ENCODE assay signal across 12 cellular contexts in the genomic region with DNA sequence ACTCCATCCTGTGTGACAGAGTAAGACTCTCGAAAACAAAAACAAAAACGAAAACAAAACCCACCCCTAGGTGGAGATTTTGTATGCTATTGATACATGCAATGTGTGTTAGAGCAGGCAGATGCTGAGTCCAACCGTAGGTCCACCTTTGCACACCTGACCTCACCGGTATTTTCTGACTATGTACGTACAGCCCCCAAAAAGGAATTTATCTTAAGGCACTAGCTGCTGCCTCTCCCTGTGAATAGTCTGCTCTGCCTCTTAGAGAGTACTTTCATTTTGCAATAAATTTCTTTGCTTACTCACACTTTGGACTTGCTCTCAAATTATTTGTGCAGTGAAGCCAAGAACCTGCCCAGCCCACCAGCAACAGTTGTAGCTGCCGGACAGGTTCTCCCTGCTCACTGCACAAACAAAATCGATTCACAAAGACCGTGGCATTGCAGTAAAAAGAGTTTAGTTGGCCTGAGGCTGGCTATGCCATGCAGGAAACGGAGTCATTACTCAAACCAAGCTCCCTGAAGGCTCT. TPM values are rescaled to one million over a fixed set of nuclear protein-coding genes. Genes with fewer than 3 reads are reported as not detected.
A peak's percentile ranks its signal among the peaks of the same experiment; 100 is the strongest.
DNase-seq lines count a peak whose midpoint lies in the region; ATAC-seq and TF ChIP-seq lines count a peak whose summit lies in the region.
"Had no signal": no experiment of that assay in that cellular context is flagged by ENCODE, and none has a peak within 500 bp of the region (broad histone marks: within the 10 kb centered on the region; RNA-seq: fewer than 3 reads in every experiment).

No MANE protein-coding gene starts in this region.

- no peak for TF ChIP-seq RAD21 in HCT116 (IDR thresholded peaks at IDR 0.05; ENCODE audit: low read depth)

- H3K27me3 ChIP-seq in HCT116 (ENCODE audit: insufficient read depth, low read length): no peaks in the 10 kb centered on the region
- H3K27me3 ChIP-seq in body of pancreas: no peaks in the 10 kb centered on the region
- H3K27me3 ChIP-seq in right lobe of liver: no peaks in the 10 kb centered on the region
- H3K27me3 ChIP-seq in right atrium auricular region: no peaks in the 10 kb centered on the region
- H3K27me3 ChIP-seq: SJCRH30 had no signal

- intact Hi-C loops in HCT116 (cut with micrococcal nuclease) (loop anchor here (5.0 kb wide), 1 partner anchor 324 kb away; no protein-coding TSS in a partner anchor), body of pancreas (cut with DNase I) (loop anchor here (10.0 kb wide), 1 partner anchor 212 kb away; no protein-coding TSS in a partner anchor), right lobe of liver (cut with DNase I) (loop anchor here in 1 of 2 donors (10.0 kb wide), 1 partner anchor 212 kb away; no protein-coding TSS in a partner anchor)

- no peak overlapping the region for H3K4me2 ChIP-seq in HCT116 (ENCODE audit: low read length)

- peak; percentile 24 for DNase-seq in ACHN
- DNase-seq in HCT116 (ENCODE audit: low read depth, low spot score): no peak
- DNase-seq in body of pancreas: peak; percentile 82 to 93 (median 90)
- peak in 2 of 3 donors; percentile 63 to 70 for DNase-seq in right lobe of liver
- DNase-seq in NCI-H128 (lab: John Stamatoyannopoulos, UW; ENCODE audit: unreplicated experiment): no peak
- DNase-seq in right atrium auricular region (ENCODE audit: low spot score): no peak
- no peak for DNase-seq in activated naive CD8-positive, alpha-beta T cell treated with anti-CD3 and anti-CD28 coated beads for 36 hours
- DNase-seq: CD4-positive, CD25-positive, alpha-beta regulatory T cell; cortex of kidney; SJCRH30; stimulated activated naive CD4-positive, alpha-beta T cell treated with Interleukin-2 at 50 U/mL for 16 hours had no signal

- H3K4me3 Mint-ChIP-seq in activated naive CD8-positive, alpha-beta T cell treated with anti-CD3 and anti-CD28 coated beads for 36 hours: no peak overlapping the region
- H3K4me3 Mint-ChIP-seq: CD4-positive, CD25-positive, alpha-beta regulatory T cell had no signal

- H3K9me2 ChIP-seq in HCT116 (ENCODE audit: insufficient read depth): no peaks in the 10 kb centered on the region

- H3K4me1 Mint-ChIP-seq in activated naive CD8-positive, alpha-beta T cell treated with anti-CD3 and anti-CD28 coated beads for 36 hours: peaks cover 13% of the 10 kb centered on the region

- no peak overlapping the region; the same call in 1 of the 2 replicates for H3K27ac ChIP-seq in HCT116 (ENCODE audit: low read depth, low read length)
- peak overlapping the region; percentile 78 to 94 (median 88) for H3K27ac ChIP-seq in body of pancreas
- H3K27ac ChIP-seq in right lobe of liver: peak overlapping the region; percentile 45 to 67 (median 48)
- no peak overlapping the region for H3K27ac ChIP-seq in right atrium auricular region
- H3K27ac ChIP-seq: SJCRH30 had no signal

- POLR2A ChIA-PET in HCT116 (lab: Charles Lee): no interaction called here

- RAD21 ChIA-PET in HCT116 (lab: Charles Lee; ENCODE audit: low non-redundant PET in 1 of 2, low total read pairs in 2 of 2, uncharacterized antibody in 2 of 2, unreplicated experiment in 2 of 2): interaction anchor here in 1 of 2 experiments (0.7 kb wide), 1 partner anchor 66 kb away, joined by 3 read pairs; no protein-coding TSS in a partner anchor

- in situ Hi-C loops in ACHN (cut with HindIII; ENCODE audit: low pct_ligation_motif_present, low pct_unique_long_range_greater_than_20kb, low sequenced_read_pairs): no loop called here

- peaks cover 4% of the 10 kb centered on the region for H3K36me3 Mint-ChIP-seq in activated naive CD8-positive, alpha-beta T cell treated with anti-CD3 and anti-CD28 coated beads for 36 hours
- H3K36me3 Mint-ChIP-seq: CD4-positive, CD25-positive, alpha-beta regulatory T cell had no signal

- WGBS in body of pancreas, 2 donors: 13 to 16% methylated on average over 9 of the region's 9 CpGs
- WGBS in right lobe of liver (ENCODE audit: insufficient coverage, low coverage, low lambda C conversion rate, missing lambda C conversion rate): 21% methylated on average over 8 of the region's 9 CpGs

- H3K4me3 ChIP-seq in HCT116 (replicated peaks in 1 of 2; ENCODE audit: low read depth in 1 of 2, low read length in 2 of 2) (no peak overlapping the region), body of pancreas (no peak overlapping the region), right lobe of liver (peak overlapping the region; percentile 2 to 41 (median 40)), right atrium auricular region (no peak overlapping the region)
- H3K4me3 ChIP-seq: SJCRH30 had no signal

- H3K79me2 ChIP-seq in HCT116 (ENCODE audit: insufficient read depth, low read length): peaks cover 17% of the 10 kb centered on the region

- no peak overlapping the region for H3K27ac Mint-ChIP-seq in activated naive CD8-positive, alpha-beta T cell treated with anti-CD3 and anti-CD28 coated beads for 36 hours
- H3K27ac Mint-ChIP-seq: CD4-positive, CD25-positive, alpha-beta regulatory T cell had no signal

- ATAC-seq in HCT116 (no peak), body of pancreas (peak; percentile 63), right lobe of liver (peak; percentile 3 to 21 (median 9)), GM19463 (IDR thresholded peaks at IDR 0.05; ENCODE audit: unreplicated experiment) (no peak)

- no peaks in the 10 kb centered on the region for H3K9me3 Mint-ChIP-seq in activated naive CD8-positive, alpha-beta T cell treated with anti-CD3 and anti-CD28 coated beads for 36 hours
- H3K9me3 Mint-ChIP-seq: CD4-positive, CD25-positive, alpha-beta regulatory T cell had no signal

- TF ChIP-seq CTCF in HCT116 (IDR thresholded peaks at IDR 0.05 in 2 of 3, conservative IDR thresholded peaks at IDR 0.05 in 1 of 3; ENCODE audit: borderline replicate concordance in 1 of 3, insufficient read depth in 1 of 3, low read depth in 2 of 3, low read length in 2 of 3) (no peak; a peak in 1 of 6 replicates), body of pancreas (IDR thresholded peaks at IDR 0.05) (peak in 4 of 7 experiments; percentile 37 to 51 (median 40)), right lobe of liver (IDR thresholded peaks at IDR 0.05) (peak in 2 of 4 donors; percentile 15 to 29), right atrium auricular region (IDR thresholded peaks at IDR 0.05) (no peak)

- H3K4me1 ChIP-seq in HCT116 (ENCODE audit: control insufficient read depth in 1 of 2, insufficient read depth in 2 of 2, low read length in 2 of 2) (peaks cover 12 to 23% of the 10 kb centered on the region in 2 experiments; a peak in 3 of 4 replicates), body of pancreas (peaks cover 35% of the 10 kb centered on the region), right lobe of liver (peaks cover 0 to 13% (median 7%) of the 10 kb centered on the region in 4 donors), right atrium auricular region (peaks cover 0 to 13% of the 10 kb centered on the region in 2 donors)
- H3K4me1 ChIP-seq: SJCRH30 had no signal

- H3K36me3 ChIP-seq in HCT116 (ENCODE audit: control insufficient read depth in 1 of 2, insufficient read depth in 2 of 2, low read length in 2 of 2): no peaks in the 10 kb centered on the region
- no peaks in the 10 kb centered on the region for H3K36me3 ChIP-seq in body of pancreas (replicated peaks in 1 of 2; ENCODE audit: insufficient read depth in 1 of 2, low read depth in 2 of 2)
- no peaks in the 10 kb centered on the region for H3K36me3 ChIP-seq in right lobe of liver
- no peaks in the 10 kb centered on the region for H3K36me3 ChIP-seq in right atrium auricular region
- H3K36me3 ChIP-seq: SJCRH30 had no signal

- no peaks in the 10 kb centered on the region for H4K20me1 ChIP-seq in HCT116 (ENCODE audit: insufficient read depth)

- BruUV-seq in HCT116 (replicated peaks; lab: Mats Ljungman, UMichigan): no TSS peak

- CTCF ChIA-PET in HCT116 (lab: Charles Lee): interaction anchor here (1.1 to 1.8 kb wide), 2 partner anchors 17 to 176 kb away, joined by 3 to 4 read pairs; no protein-coding TSS in a partner anchor

- H3K9me3 ChIP-seq in HCT116 (ENCODE audit: control insufficient read depth in 1 of 2, insufficient read depth in 1 of 2, low read depth in 1 of 2, low read length in 2 of 2) (no peaks in the 10 kb centered on the region), body of pancreas (no peaks in the 10 kb centered on the region), right lobe of liver (no peaks in the 10 kb centered on the region), right atrium auricular region (no peaks in the 10 kb centered on the region)
- H3K9me3 ChIP-seq: SJCRH30 had no signal

- H3K9ac ChIP-seq in HCT116 (ENCODE audit: low read length): no peak overlapping the region

- no peaks in the 10 kb centered on the region for H3K27me3 Mint-ChIP-seq in activated naive CD8-positive, alpha-beta T cell treated with anti-CD3 and anti-CD28 coated beads for 36 hours

- no peak overlapping the region for H2AFZ ChIP-seq in HCT116 (ENCODE audit: low read depth, low read length, poor library complexity, severe bottlenecking)

- TF ChIP-seq POLR2A in HCT116 (IDR thresholded peaks at IDR 0.05; ENCODE audit: borderline replicate concordance, extremely low read depth, insufficient read depth, insufficient read length): no peak
- peak in 2 of 3 donors; percentile 51 to 55 for TF ChIP-seq POLR2A in body of pancreas (IDR thresholded peaks at IDR 0.05)
- TF ChIP-seq POLR2A in right lobe of liver (IDR thresholded peaks at IDR 0.05): peak; percentile 18

TF ChIP-seq in HCT116, 20 proteins besides CTCF, POLR2A, EP300 and RAD21 (continues in another document):
- TF ChIP-seq SP1 (IDR thresholded peaks at IDR 0.05; ENCODE audit: low read depth) (0 out of 2 replicates have a peak, but pooled peaks have one; percentile 11), ZNF274 (IDR thresholded peaks at IDR 0.05; ENCODE audit: low read depth, low read length) (no peak), EGR1 (IDR thresholded peaks at IDR 0.05; ENCODE audit: low read depth) (no peak), CBX3 (IDR thresholded peaks at IDR 0.05; ENCODE audit: low read depth) (no peak)

RNA-seq across cellular contexts. Expression of a gene that starts 8.2 kb away (rescaled TPM):
- 5.9 TPM for total RNA-seq in HCT116 (2021; ENCODE audit: unreplicated experiment)
- 7.2 and 7.6 TPM in 2 replicates for polyA plus RNA-seq in HCT116 (2012)
- 1 to 10 TPM; 3.3 to 6.2 TPM for total RNA-seq in body of pancreas
- total RNA-seq in right lobe of liver: 1 to 10 TPM; 1.1 to 1.5 (median 1.3) TPM
- total RNA-seq in right atrium auricular region: 1 to 10 TPM; 1.7 to 4.2 TPM
- total RNA-seq in activated naive CD8-positive, alpha-beta T cell treated with anti-CD3 and anti-CD28 coated beads for 36 hours: 1 to 10 TPM; 3.4 to 3.5 TPM

RNA-seq across cellular contexts. Expression of a gene that starts 24.3 kb away (rescaled TPM):
- total RNA-seq in HCT116 (2021; ENCODE audit: unreplicated experiment): 10.9 TPM
- polyA plus RNA-seq in HCT116 (2012): 12.5 and 15.2 TPM in 2 replicates
- total RNA-seq in body of pancreas: under 1 TPM in 1 of 2 donors, not detected in 1; 0.33 TPM
- total RNA-seq in right lobe of liver: 1 to 10 TPM; 2.3 to 8.9 (median 4.6) TPM
- 1 to 10 TPM; 2.1 to 5.2 TPM for total RNA-seq in right atrium auricular region
- total RNA-seq in activated naive CD8-positive, alpha-beta T cell treated with anti-CD3 and anti-CD28 coated beads for 36 hours: 1 to 10 TPM; 2.4 to 3.2 TPM
- total RNA-seq: CD4-positive, CD25-positive, alpha-beta regulatory T cell had no signal
- polyA plus RNA-seq: CD4-positive, CD25-positive, alpha-beta regulatory T cell had no signal

RNA-seq across cellular contexts. Expression of a gene that starts 52.3 kb away (rescaled TPM):
- 8.3 TPM for total RNA-seq in HCT116 (2021; ENCODE audit: unreplicated experiment)
- polyA plus RNA-seq in HCT116 (2012): 4.2 and 6.4 TPM in 2 replicates
- total RNA-seq in body of pancreas: 1 to 10 TPM in 1 of 2 donors, under 1 TPM in 1; 0.33 to 2.3 TPM
- 1 to 10 TPM in 5 of 6 experiments, under 1 TPM in 1; 0.98 to 2.9 (median 1.7) TPM for total RNA-seq in right lobe of liver
- 1 to 10 TPM; 1.6 to 1.8 TPM for total RNA-seq in right atrium auricular region
- total RNA-seq in activated naive CD8-positive, alpha-beta T cell treated with anti-CD3 and anti-CD28 coated beads for 36 hours: 1 to 10 TPM; 4.2 to 5.3 TPM

Comparison
In these comparisons a context has a peak if more than half of its experiments do, and no peak if none do; other contexts are left out.
1. DNase-seq: peak in ACHN (single experiment), body of pancreas (4 of 4) and right lobe of liver (2 of 3); none in HCT116 (single experiment), NCI-H128 (single experiment), right atrium auricular region (single experiment) and activated naive CD8-positive, alpha-beta T cell treated with anti-CD3 and anti-CD28 coated beads for 36 hours (single experiment).
2. ATAC-seq: peak in body of pancreas (single experiment) and right lobe of liver (4 of 4); none in HCT116 (single experiment) and GM19463 (single experiment).
3. H3K27ac ChIP-seq: peak in body of pancreas (4 of 4) and right lobe of liver (3 of 3); none in HCT116 (single experiment) and right atrium auricular region (0 of 2).
4. H3K4me3 ChIP-seq: peak in right lobe of liver (3 of 3); none in HCT116 (0 of 2), body of pancreas (0 of 2) and right atrium auricular region (0 of 2).
5. CTCF ChIP-seq: peak in body of pancreas (4 of 7); none in HCT116 (0 of 3) and right atrium auricular region (0 of 2).